ENCODE assay signal across 27 cellular contexts in the genomic region with DNA sequence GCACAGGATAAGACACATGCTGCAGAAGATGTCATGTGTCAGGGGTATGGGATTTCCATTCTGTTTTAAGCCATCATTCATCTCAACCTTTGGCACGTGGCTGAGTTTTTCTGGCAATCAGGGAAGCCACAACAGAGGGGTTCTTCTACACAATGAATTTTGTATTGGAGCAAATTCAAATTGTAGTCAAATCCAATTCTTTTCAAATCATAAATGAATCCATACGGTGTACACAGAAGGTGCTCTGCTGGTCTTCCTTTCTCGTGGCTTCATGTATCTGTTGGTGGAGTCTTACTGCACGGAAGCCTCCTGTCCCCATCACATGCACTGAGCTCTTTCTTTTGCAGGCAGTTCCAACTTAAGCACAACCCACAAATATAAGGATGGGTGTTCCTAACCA.
"Had no signal": no experiment of that assay in that cellular context is flagged by ENCODE, and none has a peak within 500 bp of the region (broad histone marks: within the 10 kb centered on the region; RNA-seq: fewer than 3 reads in every experiment).

No MANE protein-coding gene starts in this region.

- H3K4me3 ChIP-seq: stomach, suprapubic skin, testis, thoracic aorta, thyroid gland, tibial artery, tibial nerve, transverse colon, upper lobe of left lung, upper lobe of right lung, uterus, vagina had no signal

- H3K36me3 ChIP-seq: stomach, suprapubic skin, thoracic aorta, thyroid gland, tibial artery, tibial nerve, transverse colon, upper lobe of left lung, upper lobe of right lung, uterus, vagina had no signal

- H3K4me1 ChIP-seq: stomach, suprapubic skin, testis, thyroid gland, tibial artery, tibial nerve, transverse colon, upper lobe of left lung, upper lobe of right lung, uterus, vagina had no signal

- H3K4me1 Mint-ChIP-seq: stimulated activated effector memory CD8-positive, alpha-beta T cell treated with anti-CD3 and anti-CD28 coated beads, Interleukin-12 subunit alpha, Interleukin-12 subunit beta, amount 100 ng/mL, for 72 hours; stimulated activated naive B cell treated with anti-CD40 and anti-IgM and Interleukin-4, amounts not matched to agents 10 μg/mL and 1 μg/mL and 100 μg/mL, for 72 hours; stimulated activated naive CD8-positive, alpha-beta T cell treated with anti-CD3 and anti-CD28 coated beads, Interleukin-15, amount 100 ng/mL, for 72 hours had no signal

- H3K4me3 Mint-ChIP-seq: stimulated activated effector memory CD8-positive, alpha-beta T cell treated with anti-CD3 and anti-CD28 coated beads, Interleukin-12 subunit alpha, Interleukin-12 subunit beta, amount 100 ng/mL, for 72 hours; stimulated activated naive B cell treated with anti-CD40 and anti-IgM and Interleukin-4, amounts not matched to agents 10 μg/mL and 1 μg/mL and 100 μg/mL, for 72 hours; stimulated activated naive CD8-positive, alpha-beta T cell treated with anti-CD3 and anti-CD28 coated beads, Interleukin-15, amount 100 ng/mL, for 72 hours; stimulated activated naive CD8-positive, alpha-beta T cell treated with anti-CD3 and anti-CD28 coated beads, Interleukin-15, Interleukin-2, amounts not matched to agents 100 ng/mL and 50 ng/mL, for 24 hours; type B pancreatic cell had no signal

- ATAC-seq: stimulated activated effector memory CD8-positive, alpha-beta T cell treated with anti-CD3 and anti-CD28 coated beads, Interleukin-12 subunit alpha, Interleukin-12 subunit beta, amount 100 ng/mL, for 72 hours; stimulated activated naive B cell treated with anti-CD40 and anti-IgM and Interleukin-4, amounts not matched to agents 10 μg/mL and 1 μg/mL and 100 μg/mL, for 72 hours; stimulated activated naive CD8-positive, alpha-beta T cell treated with anti-CD3 and anti-CD28 coated beads, Interleukin-15, amount 100 ng/mL, for 72 hours; stimulated activated naive CD8-positive, alpha-beta T cell treated with anti-CD3 and anti-CD28 coated beads, Interleukin-15, Interleukin-2, amounts not matched to agents 100 U/mL and 50 U/mL, for 24 hours; upper lobe of right lung had no signal

- H3K27ac Mint-ChIP-seq: stimulated activated effector memory CD8-positive, alpha-beta T cell treated with anti-CD3 and anti-CD28 coated beads, Interleukin-12 subunit alpha, Interleukin-12 subunit beta, amount 100 ng/mL, for 72 hours; stimulated activated naive B cell treated with anti-CD40 and anti-IgM and Interleukin-4, amounts not matched to agents 10 μg/mL and 1 μg/mL and 100 μg/mL, for 72 hours; stimulated activated naive CD8-positive, alpha-beta T cell treated with anti-CD3 and anti-CD28 coated beads, Interleukin-15, amount 100 ng/mL, for 72 hours; stimulated activated naive CD8-positive, alpha-beta T cell treated with anti-CD3 and anti-CD28 coated beads, Interleukin-15, Interleukin-2, amounts not matched to agents 100 ng/mL and 50 ng/mL, for 24 hours; type B pancreatic cell had no signal

- H3K27me3 Mint-ChIP-seq: stimulated activated naive CD8-positive, alpha-beta T cell treated with anti-CD3 and anti-CD28 coated beads, Interleukin-15, amount 100 ng/mL, for 72 hours had no signal

- H3K9me3 Mint-ChIP-seq: stimulated activated effector memory CD8-positive, alpha-beta T cell treated with anti-CD3 and anti-CD28 coated beads, Interleukin-12 subunit alpha, Interleukin-12 subunit beta, amount 100 ng/mL, for 72 hours; stimulated activated naive CD8-positive, alpha-beta T cell treated with anti-CD3 and anti-CD28 coated beads, Interleukin-15, amount 100 ng/mL, for 72 hours; stimulated activated naive CD8-positive, alpha-beta T cell treated with anti-CD3 and anti-CD28 coated beads, Interleukin-15, Interleukin-2, amounts not matched to agents 100 ng/mL and 50 ng/mL, for 24 hours; type B pancreatic cell had no signal

- H3K36me3 Mint-ChIP-seq: stimulated activated effector memory CD8-positive, alpha-beta T cell treated with anti-CD3 and anti-CD28 coated beads, Interleukin-12 subunit alpha, Interleukin-12 subunit beta, amount 100 ng/mL, for 72 hours; stimulated activated naive B cell treated with anti-CD40 and anti-IgM and Interleukin-4, amounts not matched to agents 10 μg/mL and 1 μg/mL and 100 μg/mL, for 72 hours; type B pancreatic cell had no signal

- H3K27me3 ChIP-seq: stomach, suprapubic skin, testis, thyroid gland, tibial artery, tibial nerve, transverse colon, upper lobe of left lung, upper lobe of right lung, uterus, vagina had no signal

- H3K27ac ChIP-seq: stomach, suprapubic skin, testis, thoracic aorta, thyroid gland, tibial artery, tibial nerve, transverse colon, upper lobe of left lung, upper lobe of right lung, uterus, vagina had no signal

- H3K9me3 ChIP-seq: stomach, suprapubic skin, testis, thoracic aorta, thyroid gland, tibial artery, tibial nerve, transverse colon, upper lobe of left lung, upper lobe of right lung, uterus, vagina had no signal

- DNase-seq: stimulated activated CD4-positive, alpha-beta T cell treated with anti-CD3 and anti-CD28 coated beads, Interleukin-2, amount 100 ng/mL, for 48 hours; stimulated activated CD4-positive, alpha-beta T cell treated with anti-CD3 and anti-CD28 coated beads, Interleukin-4, amount 100 ng/mL, for 1 hour; stimulated activated CD4-positive, alpha-beta T cell treated with anti-CD3 and anti-CD28 coated beads, Interleukin-4, amount 100 ng/mL, for 24 hours; stimulated activated CD4-positive, alpha-beta T cell treated with anti-CD3 and anti-CD28 coated beads, Interleukin-4, amount 100 ng/mL, for 4 hours; stimulated activated CD8-positive, alpha-beta memory T cell treated with anti-CD3 and anti-CD28 coated beads, Interleukin-4, amount 100 ng/mL, for 48 hours; stimulated activated naive B cell treated with anti-CD40 and anti-IgM and Interleukin-4, amounts not matched to agents 10 μg/mL and 1 μg/mL and 100 μg/mL, for 72 hours; stimulated activated naive CD4-positive, alpha-beta T cell; stimulated activated naive CD4-positive, alpha-beta T cell treated with Interleukin-2 at 50 U/mL for 16 hours; stimulated activated naive CD8-positive, alpha-beta T cell treated with anti-CD3 and anti-CD28 coated beads, Interleukin-15, amount 100 ng/mL, for 72 hours; stimulated activated naive CD8-positive, alpha-beta T cell treated with anti-CD3 and anti-CD28 coated beads, Interleukin-15, Interleukin-2, amounts not matched to agents 100 U/mL and 50 U/mL, for 24 hours; stomach; substantia nigra; testis; thyroid gland; tibial artery; transverse colon; trophoblast cell; upper lobe of left lung; upper lobe of right lung; uterus had no signal
